ENCODE assay signal across 8 cellular contexts in genomic region chr14:95431199-95432145, GRCh38.
A peak's percentile ranks its signal among the peaks of the same experiment; 100 is the strongest.
DNase-seq lines count a peak whose midpoint lies in the region; ATAC-seq and TF ChIP-seq lines count a peak whose summit lies in the region.

No MANE protein-coding gene starts in this region.

- 80% methylated on average over 17 of the region's 17 CpGs for WGBS in liver

- H3K9me3 ChIP-seq in liver (ENCODE audit: control insufficient read depth in 4 of 4, low read length in 3 of 4): no peaks in the 10 kb centered on the region

- peak; percentile 64 to 75 for TF ChIP-seq CTCF in brain (conservative IDR thresholded peaks at IDR 0.05)
- peak; percentile 46 for TF ChIP-seq CTCF in liver (IDR thresholded peaks at IDR 0.05; ENCODE audit: low read depth, low read length, missing input control)

- peaks cover 4 to 42% (median 34%) of the 10 kb centered on the region in 4 donors for H3K4me1 ChIP-seq in liver (ENCODE audit: control insufficient read depth in 4 of 4, insufficient read depth in 4 of 4, low read length in 3 of 4)

- peaks cover 0 to 17% (median 4%) of the 10 kb centered on the region in 4 donors for H3K36me3 ChIP-seq in liver (ENCODE audit: control insufficient read depth in 4 of 4, insufficient read depth in 3 of 4, low read depth in 1 of 4, low read length in 3 of 4)

- H3K27ac ChIP-seq in liver (ENCODE audit: low read depth in 1 of 2, low read length in 2 of 2): no peak overlapping the region

- no peak overlapping the region for H3K9ac ChIP-seq in liver (ENCODE audit: low read depth in 1 of 2, low read length in 2 of 2)

- H3K36me3 Mint-ChIP-seq in brain: peaks cover 16% of the 10 kb centered on the region

- in situ Hi-C loops in KBM-7 (cut with MboI; ENCODE audit: low pct_unique_long_range_greater_than_20kb, low sequenced_read_pairs): no loop called here

- peaks cover 0 to 9% (median 8%) of the 10 kb centered on the region in 5 experiments for H3K9me3 Mint-ChIP-seq in brain

- no peak for ATAC-seq in GM19035 (IDR thresholded peaks at IDR 0.05; ENCODE audit: unreplicated experiment)

- H3K27ac Mint-ChIP-seq in brain: peak overlapping the region in 3 of 5 experiments; percentile 21 to 84 (median 52)

- peaks cover 6% of the 10 kb centered on the region for H3K27me3 Mint-ChIP-seq in brain

- H3K27me3 ChIP-seq in liver (ENCODE audit: control insufficient read depth in 4 of 4, insufficient read depth in 4 of 4, low read length in 3 of 4): no peaks in the 10 kb centered on the region

- DNase-seq in DMS53 (lab: John Stamatoyannopoulos, UW): peak; percentile 35
- DNase-seq in DMS53 treated with DMSO at 0.1 percent for 48 hours (lab: John Stamatoyannopoulos, UW; ENCODE audit: unreplicated experiment): no peak
- peak; percentile 44 for DNase-seq in KBM-7
- no peak for DNase-seq in putamen (ENCODE audit: low spot score)
- no peak for DNase-seq in DMS114 treated with DMSO at 0.1 percent for 48 hours (lab: John Stamatoyannopoulos, UW; ENCODE audit: unreplicated experiment)

- no peak overlapping the region for H3K4me3 ChIP-seq in liver (ENCODE audit: low read depth in 1 of 3, low read length in 3 of 3)

- peaks cover 10% of the 10 kb centered on the region for H3K4me1 Mint-ChIP-seq in brain

- no peak overlapping the region for H3K4me3 Mint-ChIP-seq in brain

- TF ChIP-seq RAD21 in liver (IDR thresholded peaks at IDR 0.05): peak; percentile 59 to 76

TF ChIP-seq in liver, 16 proteins besides CTCF, POLR2A, EP300 and RAD21:
- no peak for TF ChIP-seq HNF4G (IDR thresholded peaks at IDR 0.05)
- no peak for TF ChIP-seq EGR1 (IDR thresholded peaks at IDR 0.05; ENCODE audit: low read depth in 2 of 2)
- no peak for TF ChIP-seq FOXA1 (IDR thresholded peaks at IDR 0.05)
- no peak for TF ChIP-seq TAF1 (conservative IDR thresholded peaks at IDR 0.05)
- TF ChIP-seq ZBTB33 (IDR thresholded peaks at IDR 0.05): no peak
- no peak for TF ChIP-seq HNF4A (conservative IDR thresholded peaks at IDR 0.05)
- TF ChIP-seq SP1 (IDR thresholded peaks at IDR 0.05): no peak
- TF ChIP-seq REST (IDR thresholded peaks at IDR 0.05): no peak
- TF ChIP-seq JUND (IDR thresholded peaks at IDR 0.05): no peak
- TF ChIP-seq NR2F2 (IDR thresholded peaks at IDR 0.05): no peak
- no peak for TF ChIP-seq MAX (IDR thresholded peaks at IDR 0.05)
- no peak for TF ChIP-seq YY1 (IDR thresholded peaks at IDR 0.05)
- no peak for TF ChIP-seq RXRA (IDR thresholded peaks at IDR 0.05)
- no peak for TF ChIP-seq GABPA (IDR thresholded peaks at IDR 0.05 in 1 of 2, conservative IDR thresholded peaks at IDR 0.05 in 1 of 2)
- no peak for TF ChIP-seq ATF3 (IDR thresholded peaks at IDR 0.05)
- no peak for TF ChIP-seq FOXA2 (IDR thresholded peaks at IDR 0.05)

Comparison
In these comparisons a context has a peak if more than half of its experiments do, and no peak if none do; other contexts are left out.
1. DNase-seq: peak in DMS53 (single experiment) and KBM-7 (single experiment); none in DMS53 treated with DMSO at 0.1 percent for 48 hours (single experiment), putamen (single experiment) and DMS114 treated with DMSO at 0.1 percent for 48 hours (single experiment).